ENCODE assay signal across 8 cellular contexts in genomic region chr9:120890415-120891254, GRCh38. TPM values are rescaled to one million over a fixed set of nuclear protein-coding genes. Genes with fewer than 3 reads are reported as not detected.
A peak's percentile ranks its signal among the peaks of the same experiment; 100 is the strongest.
DNase-seq lines count a peak whose midpoint lies in the region; ATAC-seq, FAIRE-seq and TF ChIP-seq lines count a peak whose summit lies in the region.

No MANE protein-coding gene starts in this region.

- H3K4me1 ChIP-seq in muscle layer of duodenum (ENCODE audit: control insufficient read depth in 1 of 2, insufficient read depth in 2 of 2, low read length in 2 of 2) (peaks cover 8 to 19% of the 10 kb centered on the region in 2 donors), mesendoderm (ENCODE audit: control insufficient read depth, low read depth, low read length) (no peaks in the 10 kb centered on the region)

- no peaks in the 10 kb centered on the region for H3K79me1 ChIP-seq in mesendoderm (ENCODE audit: low read length)

- no peak overlapping the region for H2BK15ac ChIP-seq in mesendoderm (replicated peaks; ENCODE audit: low read depth)

- no peak for FAIRE-seq in GM12891 (lab: Jason Lieb, UNC)

- no peak overlapping the region for H4K5ac ChIP-seq in mesendoderm (ENCODE audit: low read length)

- H3K4me2 ChIP-seq in mesendoderm (ENCODE audit: low read length), result no peak overlapping the region

- no peaks in the 10 kb centered on the region for H3K36me3 ChIP-seq in muscle layer of duodenum (ENCODE audit: control insufficient read depth in 1 of 2, insufficient read depth in 2 of 2, low read length in 2 of 2)
- H3K36me3 ChIP-seq in mesendoderm (ENCODE audit: control insufficient read depth, insufficient read depth, low read length), result no peaks in the 10 kb centered on the region

- H2BK120ac ChIP-seq in mesendoderm (ENCODE audit: low read depth, low read length), result no peak overlapping the region

- no CpG with 5 or more reads among the region's 14 CpGs for WGBS in mesendoderm (ENCODE audit: extremely low coverage, insufficient coverage, low lambda C conversion rate)

- H3K27me3 ChIP-seq in muscle layer of duodenum (ENCODE audit: low read depth, low read length), result no peaks in the 10 kb centered on the region
- no peaks in the 10 kb centered on the region for H3K27me3 ChIP-seq in mesendoderm (ENCODE audit: insufficient read depth, low read length, poor library complexity)

- no peaks in the 10 kb centered on the region for H3K79me2 ChIP-seq in mesendoderm (ENCODE audit: control insufficient read depth, insufficient read depth, low read length)

- TF ChIP-seq POLR2A in GM12891 (IDR thresholded peaks at IDR 0.05; ENCODE audit: low read depth, low read length) (peak; percentile 52; the same call in 1 of the 2 replicates), erythroblast (IDR thresholded peaks at IDR 0.05; ENCODE audit: low read length) (no peak)

- no peak overlapping the region for H2AK5ac ChIP-seq in mesendoderm (ENCODE audit: low read length)

- peak; percentile 38 for DNase-seq in AG20443 (ENCODE audit: low spot score)
- no peak for DNase-seq in GM12891 (ENCODE audit: insufficient read length, low spot score)
- peak; percentile 55 for DNase-seq in activated T-cell treated with anti-CD3 and anti-CD28 coated beads, Interleukin-2, amount 50 U/mL, for 1 hour
- no peak for DNase-seq in erythroblast (lab: John Stamatoyannopoulos, UW)
- DNase-seq in mesendoderm, result no peak
- DNase-seq in pons (ENCODE audit: low spot score), result no peak

- ATAC-seq in HG03354 (IDR thresholded peaks at IDR 0.05; ENCODE audit: poor library complexity, severe bottlenecking, unreplicated experiment), result no peak

- no peak overlapping the region for H3K4me3 ChIP-seq in muscle layer of duodenum (ENCODE audit: low read depth in 1 of 2, low read length in 2 of 2)
- no peak overlapping the region for H3K4me3 ChIP-seq in mesendoderm (ENCODE audit: low read length)

- H2BK5ac ChIP-seq in mesendoderm (ENCODE audit: low read length), result no peak overlapping the region

- no peak overlapping the region for H3K9ac ChIP-seq in mesendoderm (ENCODE audit: low read length)

- no peak overlapping the region for H3K18ac ChIP-seq in mesendoderm (ENCODE audit: low read length)

- H3K27ac ChIP-seq in muscle layer of duodenum (ENCODE audit: low read length), result peak overlapping the region; percentile 67
- H3K27ac ChIP-seq in mesendoderm (ENCODE audit: low read depth, low read length), result no peak overlapping the region

- no peak overlapping the region for H3K23ac ChIP-seq in mesendoderm (ENCODE audit: low read length)

- no peaks in the 10 kb centered on the region for H3K9me3 ChIP-seq in muscle layer of duodenum (ENCODE audit: control insufficient read depth in 1 of 2, low read length in 2 of 2)

- H4K8ac ChIP-seq in mesendoderm (ENCODE audit: low read depth, low read length), result no peak overlapping the region

- H3K56ac ChIP-seq in mesendoderm (ENCODE audit: low read length), result no peak overlapping the region

- H3K4ac ChIP-seq in mesendoderm (ENCODE audit: low read depth, low read length), result no peak overlapping the region

TF ChIP-seq in GM12891, 5 proteins besides CTCF, POLR2A, EP300 and RAD21:
- TF ChIP-seq TAF1 (IDR thresholded peaks at IDR 0.05; ENCODE audit: low read depth, low read length) (no peak), POLR2AphosphoS5 (IDR thresholded peaks at IDR 0.05; ENCODE audit: low read depth, low read length) (0 out of 2 replicates have a peak, but pooled peaks have one; percentile 15), SPI1 (IDR thresholded peaks at IDR 0.05; ENCODE audit: low read depth, low read length) (no peak)

RNA-seq across cellular contexts. Expression of gene PHF19, which starts 13.6 kb away (rescaled TPM):
- polyA plus RNA-seq in GM12891 (2012; ENCODE audit: low read depth, missing spikeins), result 65.4 TPM
- polyA plus RNA-seq in mesendoderm (2013, experiment 1 of 2), result 11.6 TPM
- 12.8 TPM for polyA plus RNA-seq in mesendoderm (2013, experiment 2 of 2)

RNA-seq across cellular contexts. Expression of gene TRAF1, which starts 36.0 kb away (rescaled TPM):
- 107 TPM for polyA plus RNA-seq in GM12891 (2012; ENCODE audit: low read depth, missing spikeins)
- polyA plus RNA-seq in mesendoderm (2013, experiment 1 of 2), result 0.29 TPM
- polyA plus RNA-seq in mesendoderm (2013, experiment 2 of 2), result 0.27 TPM

RNA-seq across cellular contexts. Expression of gene PSMD5, which starts 47.9 kb away (rescaled TPM):
- 12.0 TPM for polyA plus RNA-seq in GM12891 (2012; ENCODE audit: low read depth, missing spikeins)
- 34.9 TPM for polyA plus RNA-seq in mesendoderm (2013, experiment 1 of 2)
- 33.1 TPM for polyA plus RNA-seq in mesendoderm (2013, experiment 2 of 2)

Comparison
In these comparisons a context has a peak if more than half of its experiments do, and no peak if none do; other contexts are left out.
1. DNase-seq: peak in AG20443 (single experiment) and activated T-cell treated with anti-CD3 and anti-CD28 coated beads, Interleukin-2, amount 50 U/mL, for 1 hour (single experiment); none in GM12891 (single experiment), erythroblast (0 of 2), mesendoderm (single experiment) and pons (single experiment).